ENCODE assay signal across 30 cellular contexts in the genomic region with DNA sequence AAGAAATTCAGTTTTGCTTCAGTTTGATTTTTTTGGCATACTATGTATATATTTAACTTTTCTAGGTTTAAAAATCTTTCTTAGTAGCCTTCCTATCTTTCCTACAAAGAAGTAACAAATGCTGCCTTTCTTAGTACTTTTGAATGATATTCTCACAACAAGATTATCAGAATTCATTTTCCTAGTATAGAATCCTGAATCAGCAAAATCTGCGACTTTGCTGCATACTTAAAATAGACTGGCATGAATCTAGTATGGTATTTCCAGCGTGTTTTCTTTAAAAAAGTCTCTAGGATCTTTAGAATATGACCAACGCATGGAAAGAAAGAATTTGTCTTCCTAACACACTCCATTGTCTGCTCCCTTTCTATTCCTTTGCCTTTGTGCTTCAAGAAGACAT.
"Had no signal": no experiment of that assay in that cellular context is flagged by ENCODE, and none has a peak within 500 bp of the region (broad histone marks: within the 10 kb centered on the region; RNA-seq: fewer than 3 reads in every experiment).

No MANE protein-coding gene starts in this region.

- H3K36me3 ChIP-seq: ascending aorta, brain microvascular endothelial cell, esophagus muscularis mucosa, gastrocnemius medialis had no signal

- H3K27me3 ChIP-seq: ascending aorta, brain microvascular endothelial cell, dorsolateral prefrontal cortex, esophagus muscularis mucosa, foreskin keratinocyte, gastrocnemius medialis had no signal

- H3K27ac ChIP-seq: ascending aorta, brain microvascular endothelial cell, coronary artery, dorsolateral prefrontal cortex, esophagus muscularis mucosa, foreskin keratinocyte, gastrocnemius medialis, VCaP had no signal

- FAIRE-seq: bronchial epithelial cell had no signal

- H3K4me3 Mint-ChIP-seq: activated CD4-positive, alpha-beta memory T cell treated with anti-CD3 and anti-CD28 coated beads, Interleukin-2, amount 10 ng/mL, durations not matched to agents 7 days and 5 days; activated CD4-positive, alpha-beta T cell treated with anti-CD3 and anti-CD28 coated beads, Interleukin-2, amount 10 ng/mL, durations not matched to agents 7 days and 5 days; activated naive CD4-positive, alpha-beta T cell treated with anti-CD3 and anti-CD28 coated beads, Interleukin-2, amount 10 ng/mL, durations not matched to agents 7 days and 5 days; activated naive CD8-positive, alpha-beta T cell treated with anti-CD3 and anti-CD28 coated beads, Interleukin-2, amount 10 ng/mL, durations not matched to agents 7 days and 5 days; activated T-cell treated with anti-CD3 and anti-CD28 coated beads, Interleukin-2, amount 50 U/mL, for 24 hours; activated T-cell treated with anti-CD3 and anti-CD28 coated beads, Interleukin-2, amount 50 U/mL, for 72 hours; central memory CD8-positive, alpha-beta T cell; dendritic cell treated with granulocyte-macrophage colony-stimulating factor and Interleukin-4, amounts not matched to agents 40 ng/mL and 50 ng/mL, for 4 days; WTC11 had no signal

- H3K9me3 ChIP-seq: ascending aorta, esophagus muscularis mucosa, gastrocnemius medialis had no signal

- H3K27ac Mint-ChIP-seq: activated CD4-positive, alpha-beta memory T cell treated with anti-CD3 and anti-CD28 coated beads, Interleukin-2, amount 10 ng/mL, durations not matched to agents 7 days and 5 days; activated CD4-positive, alpha-beta T cell treated with anti-CD3 and anti-CD28 coated beads, Interleukin-2, amount 10 ng/mL, durations not matched to agents 7 days and 5 days; activated naive CD4-positive, alpha-beta T cell treated with anti-CD3 and anti-CD28 coated beads, Interleukin-2, amount 10 ng/mL, durations not matched to agents 7 days and 5 days; activated naive CD4-positive, alpha-beta T cell treated with anti-CD3 and anti-CD28 coated beads, Interleukin-2, amount 50 U/mL, for 72 hours; activated naive CD8-positive, alpha-beta T cell treated with anti-CD3 and anti-CD28 coated beads, Interleukin-2, amount 10 ng/mL, durations not matched to agents 7 days and 5 days; activated T-cell treated with anti-CD3 and anti-CD28 coated beads, Interleukin-2, amount 50 U/mL, for 24 hours; activated T-cell treated with anti-CD3 and anti-CD28 coated beads, Interleukin-2, amount 50 U/mL, for 72 hours; dendritic cell treated with granulocyte-macrophage colony-stimulating factor and Interleukin-4, amounts not matched to agents 40 ng/mL and 50 ng/mL, for 4 days; WTC11 had no signal

- H3K27me3 Mint-ChIP-seq: activated CD4-positive, alpha-beta memory T cell treated with anti-CD3 and anti-CD28 coated beads, Interleukin-2, amount 10 ng/mL, durations not matched to agents 7 days and 5 days; activated CD4-positive, alpha-beta T cell treated with anti-CD3 and anti-CD28 coated beads, Interleukin-2, amount 10 ng/mL, durations not matched to agents 7 days and 5 days; activated naive CD4-positive, alpha-beta T cell treated with anti-CD3 and anti-CD28 coated beads, Interleukin-2, amount 10 ng/mL, durations not matched to agents 7 days and 5 days; activated naive CD8-positive, alpha-beta T cell treated with anti-CD3 and anti-CD28 coated beads, Interleukin-2, amount 10 ng/mL, durations not matched to agents 7 days and 5 days; activated T-cell treated with anti-CD3 and anti-CD28 coated beads, Interleukin-2, amount 50 U/mL, for 24 hours; central memory CD8-positive, alpha-beta T cell; dendritic cell treated with granulocyte-macrophage colony-stimulating factor and Interleukin-4, amounts not matched to agents 40 ng/mL and 50 ng/mL, for 4 days had no signal

- H3K4me1 Mint-ChIP-seq: activated CD4-positive, alpha-beta memory T cell treated with anti-CD3 and anti-CD28 coated beads, Interleukin-2, amount 10 ng/mL, durations not matched to agents 7 days and 5 days; activated CD4-positive, alpha-beta T cell treated with anti-CD3 and anti-CD28 coated beads, Interleukin-2, amount 10 ng/mL, durations not matched to agents 7 days and 5 days; activated naive CD4-positive, alpha-beta T cell treated with anti-CD3 and anti-CD28 coated beads, Interleukin-2, amount 10 ng/mL, durations not matched to agents 7 days and 5 days; activated naive CD8-positive, alpha-beta T cell treated with anti-CD3 and anti-CD28 coated beads, Interleukin-2, amount 10 ng/mL, durations not matched to agents 7 days and 5 days; central memory CD8-positive, alpha-beta T cell; WTC11 had no signal

- ATAC-seq: activated naive CD4-positive, alpha-beta T cell treated with anti-CD3 and anti-CD28 coated beads, Interleukin-2, amount 50 U/mL, for 72 hours; activated T-cell treated with anti-CD3 and anti-CD28 coated beads, Interleukin-2, amount 50 U/mL, for 72 hours; foreskin keratinocyte; gastrocnemius medialis; WTC11 had no signal

- DNase-seq: activated CD4-positive, alpha-beta memory T cell treated with anti-CD3 and anti-CD28 coated beads, Interleukin-2, amount 10 ng/mL, durations not matched to agents 7 days and 5 days; activated CD4-positive, alpha-beta T cell treated with anti-CD3 and anti-CD28 coated beads for 1 hour; activated CD4-positive, alpha-beta T cell treated with anti-CD3 and anti-CD28 coated beads for 4 hours; activated CD4-positive, alpha-beta T cell treated with anti-CD3 and anti-CD28 coated beads, Interleukin-2, amount 10 ng/mL, durations not matched to agents 7 days and 5 days; activated CD4-positive, alpha-beta T cell treated with anti-CD3 and anti-CD28 coated beads, Interleukin-2, amount 50 U/mL, for 4 hours; activated CD8-positive, alpha-beta memory T cell treated with anti-CD3 and anti-CD28 coated beads, Interleukin-2, amount 50 U/mL, for 48 hours; activated gamma-delta T cell; activated naive CD4-positive, alpha-beta T cell; activated naive CD4-positive, alpha-beta T cell treated with anti-CD3 and anti-CD28 coated beads, Interleukin-2, amount 10 ng/mL, durations not matched to agents 7 days and 5 days; activated naive CD8-positive, alpha-beta T cell treated with anti-CD3 and anti-CD28 coated beads, Interleukin-2, amount 10 ng/mL, durations not matched to agents 7 days and 5 days; activated T-cell treated with anti-CD3 and anti-CD28 coated beads for 4 hours; activated T-cell treated with anti-CD3 and anti-CD28 coated beads, Interleukin-2, amount 50 U/mL, for 24 hours; activated T-cell treated with anti-CD3 and anti-CD28 coated beads, Interleukin-2, amount 50 U/mL, for 72 hours; brain microvascular endothelial cell; dorsolateral prefrontal cortex; effector memory CD4-positive, alpha-beta T cell; erythroblast; foreskin keratinocyte; gastrocnemius medialis; glutamatergic neuron; T-helper 2 cell had no signal

- H3K4me3 ChIP-seq: ascending aorta, coronary artery, dorsolateral prefrontal cortex, esophagus muscularis mucosa, gastrocnemius medialis had no signal

- H3K36me3 Mint-ChIP-seq: activated naive CD4-positive, alpha-beta T cell treated with anti-CD3 and anti-CD28 coated beads, Interleukin-2, amount 10 ng/mL, durations not matched to agents 7 days and 5 days; activated naive CD4-positive, alpha-beta T cell treated with anti-CD3 and anti-CD28 coated beads, Interleukin-2, amount 50 U/mL, for 72 hours; activated naive CD8-positive, alpha-beta T cell treated with anti-CD3 and anti-CD28 coated beads, Interleukin-2, amount 10 ng/mL, durations not matched to agents 7 days and 5 days had no signal

- H3K4me1 ChIP-seq: ascending aorta, esophagus muscularis mucosa, foreskin keratinocyte, gastrocnemius medialis had no signal
